In genomic region chr5:76662521-76662920, GRCh38 we compare ENCODE assay signal across 27 cellular contexts. TPM values are rescaled to one million over a fixed set of nuclear protein-coding genes. Genes with fewer than 3 reads are reported as not detected.
"Had no signal": no experiment of that assay in that cellular context is flagged by ENCODE, and none has a peak within 500 bp of the region (broad histone marks: within the 10 kb centered on the region; RNA-seq: fewer than 3 reads in every experiment).

No MANE protein-coding gene starts in this region.

- H3K9me3 ChIP-seq: Peyer's patch had no signal

- H3K4me3 ChIP-seq: Peyer's patch had no signal

- H3K9ac ChIP-seq: KMS-11 had no signal

- H3K27me3 Mint-ChIP-seq: activated B cell treated with CpG ODN at 0.5 μM for 24 hours; activated CD4-positive, alpha-beta memory T cell treated with anti-CD3 and anti-CD28 coated beads, Interleukin-2, amount 10 ng/mL, durations not matched to agents 7 days and 5 days; activated naive CD4-positive, alpha-beta T cell treated with anti-CD3 and anti-CD28 coated beads, Interleukin-2, amount 50 U/mL, for 24 hours; IgD-negative memory B cell had no signal

- H3K27ac Mint-ChIP-seq: activated B cell treated with CpG ODN at 0.5 μM for 24 hours; activated CD4-positive, alpha-beta memory T cell treated with anti-CD3 and anti-CD28 coated beads, Interleukin-2, amount 10 ng/mL, durations not matched to agents 7 days and 5 days; activated naive CD4-positive, alpha-beta T cell treated with anti-CD3 and anti-CD28 coated beads, Interleukin-2, amount 50 U/mL, for 24 hours; IgD-negative memory B cell; T-helper 1 cell treated with Interleukin-12 subunit alpha and Interleukin-12 subunit beta and Interleukin-4 antibody, amounts not matched to agents 30 μg/mL and 1 μg/mL, for 36 hours had no signal

- H3K27me3 ChIP-seq: Peyer's patch had no signal

- H3K4me1 Mint-ChIP-seq: activated CD4-positive, alpha-beta memory T cell treated with anti-CD3 and anti-CD28 coated beads, Interleukin-2, amount 10 ng/mL, durations not matched to agents 7 days and 5 days; activated naive CD4-positive, alpha-beta T cell treated with anti-CD3 and anti-CD28 coated beads, Interleukin-2, amount 50 U/mL, for 24 hours had no signal

- DNase-seq: activated B cell treated with CpG ODN at 0.5 μM for 24 hours; activated CD4-positive, alpha-beta memory T cell treated with anti-CD3 and anti-CD28 coated beads, Interleukin-2, amount 10 ng/mL, durations not matched to agents 7 days and 5 days; activated CD4-positive, alpha-beta T cell treated with anti-CD3 and anti-CD28 coated beads for 1 hour; activated CD4-positive, alpha-beta T cell treated with anti-CD3 and anti-CD28 coated beads, Interleukin-2, amount 50 U/mL, for 1 hour; activated effector memory CD4-positive, alpha-beta T cell treated with Interleukin-2 at 50 U/mL for 16 hours; activated naive CD4-positive, alpha-beta T cell; activated T-cell treated with anti-CD3 and anti-CD28 coated beads for 4 hours; aorta; cerebellar nuclear complex; NCI-H1092; NCI-H1417; NCI-H1694; NCI-H2029; NCI-H2107; NCI-H345; NCI-H510A; NCI-H526 treated with DMSO at 0.1 percent for 48 hours; NCI-H82; Peyer's patch; SHP77; T-helper 9 cell had no signal

- H3K9me3 Mint-ChIP-seq: activated B cell treated with CpG ODN at 0.5 μM for 24 hours; activated CD4-positive, alpha-beta memory T cell treated with anti-CD3 and anti-CD28 coated beads, Interleukin-2, amount 10 ng/mL, durations not matched to agents 7 days and 5 days; activated naive CD4-positive, alpha-beta T cell treated with anti-CD3 and anti-CD28 coated beads, Interleukin-2, amount 50 U/mL, for 24 hours; IgD-negative memory B cell; T-helper 1 cell treated with Interleukin-12 subunit alpha and Interleukin-12 subunit beta and Interleukin-4 antibody, amounts not matched to agents 30 μg/mL and 1 μg/mL, for 36 hours had no signal

- H3K4me3 Mint-ChIP-seq: activated B cell treated with CpG ODN at 0.5 μM for 24 hours; activated CD4-positive, alpha-beta memory T cell treated with anti-CD3 and anti-CD28 coated beads, Interleukin-2, amount 10 ng/mL, durations not matched to agents 7 days and 5 days; activated naive CD4-positive, alpha-beta T cell treated with anti-CD3 and anti-CD28 coated beads, Interleukin-2, amount 50 U/mL, for 24 hours; IgD-negative memory B cell; T-helper 1 cell treated with Interleukin-12 subunit alpha and Interleukin-12 subunit beta and Interleukin-4 antibody, amounts not matched to agents 30 μg/mL and 1 μg/mL, for 36 hours had no signal

- H3K4me1 ChIP-seq: Peyer's patch had no signal

- H3K27ac ChIP-seq: KMS-11, Peyer's patch had no signal

RNA-seq across cellular contexts. Expression of gene F2RL2, which starts 39.3 kb away (rescaled TPM):
- total RNA-seq: activated B cell treated with CpG ODN at 0.5 μM for 24 hours; activated CD4-positive, alpha-beta memory T cell treated with anti-CD3 and anti-CD28 coated beads, Interleukin-2, amount 10 ng/mL, durations not matched to agents 7 days and 5 days; activated CD8-positive, alpha-beta memory T cell treated with anti-CD3 and anti-CD28 coated beads for 36 hours; SK-MEL-5 had no signal
